ENCODE assay signal across 8 cellular contexts in genomic region chr1:39954870-39955546, GRCh38. TPM values are rescaled to one million over a fixed set of nuclear protein-coding genes. Genes with fewer than 3 reads are reported as not detected.
A peak's percentile ranks its signal among the peaks of the same experiment; 100 is the strongest.
DNase-seq lines count a peak whose midpoint lies in the region; ATAC-seq, FAIRE-seq and TF ChIP-seq lines count a peak whose summit lies in the region.

Gene MFSD2A, plus strand, starts transcription at chr1:39955145. Its CDS starts 148 bp downstream, at chr1:39955293.

- H3K27me3 ChIP-seq in GM12878 (replicated peaks in 1 of 2; ENCODE audit: control insufficient read depth in 2 of 2, insufficient read depth in 2 of 2, low read length in 1 of 2), result no peaks in the 10 kb centered on the region

- FAIRE-seq in GM12878 (lab: Jason Lieb, UNC), result no peak

- no TSS peak for BruUV-seq in GM12878 (replicated peaks; lab: Mats Ljungman, UMichigan)

- TF ChIP-seq RAD21 in GM12878 (IDR thresholded peaks at IDR 0.05; ENCODE audit: insufficient read depth, low read depth, low read length), result no peak

- peaks cover 14% of the 10 kb centered on the region for H3K4me1 ChIP-seq in GM12878 (ENCODE audit: control insufficient read depth, insufficient read depth, low read length)

- no peaks in the 10 kb centered on the region for H4K20me1 ChIP-seq in GM12878 (ENCODE audit: control insufficient read depth, insufficient read depth)

- no peak for TF ChIP-seq EP300 in GM12878 (IDR thresholded peaks at IDR 0.05; ENCODE audit: borderline replicate concordance in 1 of 2, control insufficient read depth in 1 of 2, low read depth in 2 of 2, low read length in 2 of 2)

- peak within 1 kb of the TSS; percentile 77 for H3K9ac ChIP-seq in GM12878 (ENCODE audit: control insufficient read depth, insufficient read depth, low read length)

- TF ChIP-seq POLR2A in GM12878 (IDR thresholded peaks at IDR 0.05; ENCODE audit: low read depth, low read length), result peak; percentile 96

- H2AFZ ChIP-seq in GM12878 (ENCODE audit: control insufficient read depth, low read depth, low read length), result peak within 1 kb of the TSS; percentile 55

- in situ Hi-C loops in GM12878 (cut with MboI), result no loop called here

- peaks cover 31% of the 10 kb centered on the region for H3K79me2 ChIP-seq in GM12878 (ENCODE audit: control insufficient read depth, insufficient read depth, low read length)

- under 1% methylated on average over 55 of the region's 62 CpGs for WGBS in GM12878 (ENCODE audit: insufficient coverage, insufficient replicate concordance, low lambda C conversion rate, missing lambda C conversion rate)

- CTCF ChIA-PET in GM12878 (lab: Yijun Ruan, JAX), result interaction anchor here (1.0 to 7.5 kb wide), 9 partner anchors 16 to 138 kb away, joined by 3 to 53 read pairs (median 10); partner anchors contain the start of gene MYCL

- H3K9me3 ChIP-seq in GM12878 (replicated peaks; ENCODE audit: control insufficient read depth, insufficient read depth, low read length), result no peaks in the 10 kb centered on the region; the same call in 2 of the 3 replicates

- ATAC-seq in HG02763 (IDR thresholded peaks at IDR 0.05; ENCODE audit: unreplicated experiment) (peak; percentile 63), GM12878 (peak; percentile 93), sciatic nerve (peak; percentile 97)

- H3K36me3 ChIP-seq in GM12878 (ENCODE audit: control insufficient read depth in 2 of 2, insufficient read depth in 2 of 2, low read length in 1 of 2), result peaks cover 0 to 3% of the 10 kb centered on the region in 2 experiments; a peak in 2 of 4 replicates

- peak within 1 kb of the TSS; percentile 74 for H3K27ac ChIP-seq in GM12878 (ENCODE audit: control insufficient read depth, insufficient read depth)

- peak; percentile 100 for DNase-seq in NCI-H1694 treated with DMSO at 0.1 percent for 48 hours (lab: John Stamatoyannopoulos, UW)
- peak; percentile 80 for DNase-seq in T-helper 9 cell
- peak; percentile 55 for DNase-seq in GM12878 (ENCODE audit: low read depth, low spot score)
- DNase-seq in iPS DF 19.7 (ENCODE audit: low read depth, low spot score), result peak; percentile 64
- DNase-seq in sciatic nerve (ENCODE audit: low spot score), result peak; percentile 95
- DNase-seq in OCI-M2 (lab: John Stamatoyannopoulos, UW; ENCODE audit: unreplicated experiment), result no peak

- H3K4me3 ChIP-seq in GM08714 (ENCODE audit: low read length) (peak within 1 kb of the TSS; percentile 76), GM12878 (peak within 1 kb of the TSS; percentile 89)

- SMC1A ChIA-PET in GM12878 (lab: Charles Lee; ENCODE audit: uncharacterized antibody, unreplicated experiment), result interaction anchor here (0.6 to 8.1 kb wide), 6 partner anchors 11 to 85 kb away, joined by 3 to 64 read pairs (median 8); partner anchors contain the start of gene CAP1

- RAD21 ChIA-PET in GM12878 (lab: Charles Lee; ENCODE audit: unreplicated experiment), result interaction anchor here (0.6 to 7.4 kb wide), 8 partner anchors 17 to 253 kb away, joined by 3 to 39 read pairs (median 9); no protein-coding TSS in a partner anchor

- intact Hi-C loops in GM12878 (cut with micrococcal nuclease; ENCODE audit: unreplicated experiment), result no loop called here
- intact Hi-C loops in sciatic nerve (cut with DNase I), result no loop called here

- POLR2A ChIA-PET in GM12878 (lab: Charles Lee), result interaction anchor here (1.0 to 2.8 kb wide), 6 partner anchors 16 to 109 kb away, joined by 3 to 16 read pairs (median 7); no protein-coding TSS in a partner anchor

- H3K4me2 ChIP-seq in GM12878 (ENCODE audit: control insufficient read depth, insufficient read depth), result peak within 1 kb of the TSS; percentile 99

- no peak for TF ChIP-seq CTCF in GM12878 (IDR thresholded peaks at IDR 0.05 in 2 of 3, conservative IDR thresholded peaks at IDR 0.05 in 1 of 3; ENCODE audit: control insufficient read depth in 2 of 3, extremely low read depth in 1 of 3, insufficient read depth in 1 of 3, low read depth in 3 of 3, low read length in 3 of 3)

TF ChIP-seq in GM12878, 131 proteins besides CTCF, POLR2A, EP300 and RAD21 (continues in another document):
- TF ChIP-seq FOXK2 (IDR thresholded peaks at IDR 0.05), result no peak
- no peak for TF ChIP-seq KLF5 (IDR thresholded peaks at IDR 0.05; ENCODE audit: partially characterized antibody)
- TF ChIP-seq CREM (IDR thresholded peaks at IDR 0.05; ENCODE audit: low read depth), result 0 out of 2 replicates have a peak, but pooled peaks have one; percentile 19
- no peak; the same call in 1 of the 2 replicates for TF ChIP-seq HDGF (IDR thresholded peaks at IDR 0.05)
- TF ChIP-seq SMAD5 (IDR thresholded peaks at IDR 0.05; ENCODE audit: low read depth), result peak; percentile 61; the same call in 1 of the 2 replicates
- TF ChIP-seq NR2C2 (IDR thresholded peaks at IDR 0.05; ENCODE audit: borderline replicate concordance, control insufficient read depth, insufficient read length, low read depth), result no peak
- TF ChIP-seq, protein P1, sequence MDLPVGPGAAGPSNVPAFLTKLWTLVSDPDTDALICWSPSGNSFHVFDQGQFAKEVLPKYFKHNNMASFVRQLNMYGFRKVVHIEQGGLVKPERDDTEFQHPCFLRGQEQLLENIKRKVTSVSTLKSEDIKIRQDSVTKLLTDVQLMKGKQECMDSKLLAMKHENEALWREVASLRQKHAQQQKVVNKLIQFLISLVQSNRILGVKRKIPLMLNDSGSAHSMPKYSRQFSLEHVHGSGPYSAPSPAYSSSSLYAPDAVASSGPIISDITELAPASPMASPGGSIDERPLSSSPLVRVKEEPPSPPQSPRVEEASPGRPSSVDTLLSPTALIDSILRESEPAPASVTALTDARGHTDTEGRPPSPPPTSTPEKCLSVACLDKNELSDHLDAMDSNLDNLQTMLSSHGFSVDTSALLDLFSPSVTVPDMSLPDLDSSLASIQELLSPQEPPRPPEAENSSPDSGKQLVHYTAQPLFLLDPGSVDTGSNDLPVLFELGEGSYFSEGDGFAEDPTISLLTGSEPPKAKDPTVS (IDR thresholded peaks at IDR 0.05; ENCODE audit: low read depth, low read length), result no peak
- TF ChIP-seq SMC3 (IDR thresholded peaks at IDR 0.05; ENCODE audit: borderline replicate concordance, low read length), result no peak
- TF ChIP-seq KAT2A (conservative IDR thresholded peaks at IDR 0.05; ENCODE audit: control insufficient read depth, low read depth, low read length), result no peak
- TF ChIP-seq NFYA (IDR thresholded peaks at IDR 0.05; ENCODE audit: borderline replicate concordance, low read depth, low read length), result no peak
- TF ChIP-seq RELA (IDR thresholded peaks at IDR 0.05; ENCODE audit: borderline replicate concordance, partially characterized antibody), result no peak
- no peak for TF ChIP-seq STAT1 (conservative IDR thresholded peaks at IDR 0.05)
- TF ChIP-seq ZNF217 (IDR thresholded peaks at IDR 0.05), result no peak
- TF ChIP-seq TAF1 (IDR thresholded peaks at IDR 0.05; ENCODE audit: borderline replicate concordance, low read depth, low read length), result no peak; the same call in 1 of the 2 replicates
- TF ChIP-seq CHD1 (IDR thresholded peaks at IDR 0.05; ENCODE audit: low read depth, low read length), result no peak
- TF ChIP-seq USF2 (IDR thresholded peaks at IDR 0.05; ENCODE audit: borderline replicate concordance, low read depth, low read length), result no peak
- TF ChIP-seq POLR2AphosphoS2 (IDR thresholded peaks at IDR 0.05; ENCODE audit: low read depth, low read length), result no peak
- TF ChIP-seq MTA2 (IDR thresholded peaks at IDR 0.05; ENCODE audit: low read depth), result no peak
- TF ChIP-seq, protein P2, sequence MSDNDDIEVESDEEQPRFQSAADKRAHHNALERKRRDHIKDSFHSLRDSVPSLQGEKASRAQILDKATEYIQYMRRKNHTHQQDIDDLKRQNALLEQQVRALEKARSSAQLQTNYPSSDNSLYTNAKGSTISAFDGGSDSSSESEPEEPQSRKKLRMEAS (IDR thresholded peaks at IDR 0.05; ENCODE audit: low read depth, low read length), result peak; percentile 48; the same call in 1 of the 2 replicates
- no peak for TF ChIP-seq ZZZ3 (IDR thresholded peaks at IDR 0.05; ENCODE audit: control insufficient read depth, insufficient read length, low read depth)
- TF ChIP-seq CHD2 (IDR thresholded peaks at IDR 0.05; ENCODE audit: borderline replicate concordance, low read depth, low read length), result peak; percentile 27; the same call in 1 of the 2 replicates

RNA-seq across cellular contexts. Expression of gene MFSD2A, which starts in this region (rescaled TPM):
- total RNA-seq in GM12878 (2013; cell fraction: nucleolus; rRNA removed), result 36.5 and 40.1 TPM in 2 replicates
- total RNA-seq in GM12878 (2014; rRNA removed), result 30.1 and 34.0 TPM in 2 replicates
- 13.3 and 14.0 TPM in 2 replicates for total RNA-seq in GM12878 (2014; rRNA removed; fragmentation: Illumina TruSeq; extraction: Trizol)
- 23.1 and 23.4 TPM in 2 replicates for total RNA-seq in GM12878 (2021)
- polyA plus RNA-seq in GM12878 (2011; ENCODE audit: low read depth), result 4.5 TPM
- polyA plus RNA-seq in GM12878 (2011; rRNA removed), result 6.5 and 11.0 TPM in 2 replicates
- 14.0 and 15.4 TPM in 2 replicates for polyA plus RNA-seq in GM12878 (2011; cell fraction: cytosol; rRNA removed)
- 54.2 and 55.9 TPM in 2 replicates for polyA plus RNA-seq in GM12878 (2011; cell fraction: nucleus; rRNA removed)
- 7.7 and 9.9 TPM in 2 replicates for polyA plus RNA-seq in GM12878 (2012)
- polyA plus RNA-seq in GM12878 (2014; fragmentation: Illumina TruSeq; extraction: Trizol), result 19.5 and 21.6 TPM in 2 replicates
- polyA plus RNA-seq in GM12878 (2014; fragmentation: Nextera tagmentation; extraction: Ambion mirVana), result 1 to 10 TPM in 1 of 2 experiments, under 1 TPM in 1; 0.84 to 1.9 TPM
- 21.7 and 21.9 TPM in 2 replicates for polyA plus RNA-seq in GM12878 (2014; rRNA removed)
- polyA plus RNA-seq in GM12878 (2016; fragmentation: Nextera tagmentation; extraction: Ambion mirVana), result 10 to 100 TPM; 14.3 to 16.1 TPM
- polyA minus RNA-seq in GM12878 (2011; rRNA and poly(A)+ RNA removed), result 15.6 and 23.0 TPM in 2 replicates
- 6.1 and 6.7 TPM in 2 replicates for polyA minus RNA-seq in GM12878 (2011; cell fraction: cytosol; rRNA and poly(A)+ RNA removed)
- 15.2 and 30.2 TPM in 2 replicates for polyA minus RNA-seq in GM12878 (2011; cell fraction: nucleus; rRNA and poly(A)+ RNA removed)
- 12.3 TPM for total RNA-seq in sciatic nerve
